11 cellular contexts compared by ENCODE assay signal in the genomic region with DNA sequence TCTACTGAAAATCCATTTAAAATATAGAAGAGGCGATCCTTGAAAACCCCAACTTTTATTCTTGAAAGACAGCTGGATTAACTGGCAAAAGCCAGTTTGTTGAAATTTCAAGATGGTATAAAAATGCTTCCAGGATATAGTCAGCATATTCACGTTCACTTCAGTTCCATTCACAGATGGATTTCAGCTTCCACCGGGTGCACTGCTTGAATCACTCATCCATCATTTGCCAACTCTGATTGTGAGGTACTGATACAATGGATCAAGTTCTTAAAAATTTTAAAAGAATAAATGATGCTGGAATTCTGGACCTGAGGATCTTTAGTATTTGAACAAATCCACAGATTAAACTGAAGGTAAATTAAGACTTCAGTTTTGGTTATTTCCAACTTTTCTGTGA. TPM values are rescaled to one million over a fixed set of nuclear protein-coding genes. Genes with fewer than 3 reads are reported as not detected.
DNase-seq lines count a peak whose midpoint lies in the region; ATAC-seq and TF ChIP-seq lines count a peak whose summit lies in the region.
"Had no signal": no experiment of that assay in that cellular context is flagged by ENCODE, and none has a peak within 500 bp of the region (broad histone marks: within the 10 kb centered on the region; RNA-seq: fewer than 3 reads in every experiment).

No MANE protein-coding gene starts in this region.

- TF ChIP-seq POLR2A in heart left ventricle (IDR thresholded peaks at IDR 0.05): no peak

- H3K27ac Mint-ChIP-seq in activated CD4-positive, alpha-beta memory T cell treated with anti-CD3 and anti-CD28 coated beads, Interleukin-2, amount 10 ng/mL, durations not matched to agents 7 days and 5 days: peak overlapping the region; percentile 94

- H3K4me2 ChIP-seq in hepatocyte: peak overlapping the region; percentile 92

- H3K9me2 ChIP-seq in hepatocyte (replicated peaks; ENCODE audit: insufficient read depth): no peaks in the 10 kb centered on the region

- 41 to 48% (median 44%) methylated on average over 3 of the region's 3 CpGs for WGBS in heart left ventricle, 4 donors
- WGBS in hepatocyte (ENCODE audit: low lambda C conversion rate, missing lambda C conversion rate): 74% methylated on average over 3 of the region's 3 CpGs
- 87% methylated on average over 3 of the region's 3 CpGs for WGBS in thymus

- peaks cover 8 to 76% (median 58%) of the 10 kb centered on the region in 12 donors for H3K4me1 ChIP-seq in heart left ventricle
- H3K4me1 ChIP-seq in hepatocyte (ENCODE audit: insufficient read depth): peaks cover 43% of the 10 kb centered on the region
- H3K4me1 ChIP-seq in thymus (ENCODE audit: control insufficient read depth, insufficient read depth, low read length): peaks cover 25% of the 10 kb centered on the region

- peaks cover 65% of the 10 kb centered on the region for H3K79me2 ChIP-seq in hepatocyte

- no peaks in the 10 kb centered on the region for H3K9me3 ChIP-seq in heart left ventricle
- no peaks in the 10 kb centered on the region for H3K9me3 ChIP-seq in hepatocyte (ENCODE audit: low read depth)
- no peaks in the 10 kb centered on the region for H3K9me3 ChIP-seq in thymus (ENCODE audit: control insufficient read depth)

- intact Hi-C loops in heart left ventricle (cut with DNase I) (loop anchor here in 3 of 10 donors (5.0 to 10.0 kb wide), 3 partner anchors 36 to 232 kb away; partner anchors contain the start of genes H2AZ2 (in 1 of the 3) and TBRG4 (in 1 of the 3)), cardiac septum (cut with DNase I) (no loop called here)

- CTCF ChIA-PET in activated CD4-positive, alpha-beta memory T cell treated with anti-CD3 and anti-CD28 coated beads, Interleukin-2, amount 10 ng/mL, durations not matched to agents 7 days and 5 days (lab: Charles Lee): interaction anchor here (2.1 to 3.9 kb wide), 5 partner anchors 26 to 253 kb away, joined by 5 to 56 read pairs (median 12); partner anchors contain the start of gene H2AZ2

- TF ChIP-seq CTCF in heart left ventricle (IDR thresholded peaks at IDR 0.05) (no peak), hepatocyte (IDR thresholded peaks at IDR 0.05; ENCODE audit: poor library complexity) (no peak)

- peak overlapping the region; percentile 95 for H3K4me3 Mint-ChIP-seq in activated CD4-positive, alpha-beta memory T cell treated with anti-CD3 and anti-CD28 coated beads, Interleukin-2, amount 10 ng/mL, durations not matched to agents 7 days and 5 days

- peaks cover 61% of the 10 kb centered on the region for H4K20me1 ChIP-seq in hepatocyte (ENCODE audit: insufficient read depth, poor library complexity, severe bottlenecking)

- H3K4me3 ChIP-seq in heart left ventricle (peak overlapping the region in 10 of 12 donors; percentile 16 to 99 (median 90)), hepatocyte (peak overlapping the region; percentile 17), thymus (ENCODE audit: low read length) (peak overlapping the region; percentile 5)

- H3K4me1 Mint-ChIP-seq in activated CD4-positive, alpha-beta memory T cell treated with anti-CD3 and anti-CD28 coated beads, Interleukin-2, amount 10 ng/mL, durations not matched to agents 7 days and 5 days: peaks cover 70% of the 10 kb centered on the region

- no peaks in the 10 kb centered on the region for H3K27me3 ChIP-seq in heart left ventricle
- H3K27me3 ChIP-seq in hepatocyte: no peaks in the 10 kb centered on the region
- H3K27me3 ChIP-seq in thymus (ENCODE audit: control insufficient read depth, insufficient read depth): no peaks in the 10 kb centered on the region

- no peak for DNase-seq in heart left ventricle
- no peak for DNase-seq in cardiac septum (ENCODE audit: low spot score)
- no peak for DNase-seq in activated CD4-positive, alpha-beta memory T cell treated with anti-CD3 and anti-CD28 coated beads, Interleukin-2, amount 10 ng/mL, durations not matched to agents 7 days and 5 days
- DNase-seq in hepatocyte (ENCODE audit: low spot score): no peak
- DNase-seq: GDM1, left colon, NCI-H510A had no signal

- no peaks in the 10 kb centered on the region for H3K9me3 Mint-ChIP-seq in activated CD4-positive, alpha-beta memory T cell treated with anti-CD3 and anti-CD28 coated beads, Interleukin-2, amount 10 ng/mL, durations not matched to agents 7 days and 5 days

- peak overlapping the region in 1 of 12 donors; percentile 99 for H3K27ac ChIP-seq in heart left ventricle
- H3K27ac ChIP-seq in hepatocyte: no peak overlapping the region
- no peak overlapping the region for H3K27ac ChIP-seq in thymus (ENCODE audit: low read depth)

- H2AFZ ChIP-seq in hepatocyte: no peak overlapping the region

- POLR2A ChIA-PET in activated CD4-positive, alpha-beta memory T cell treated with anti-CD3 and anti-CD28 coated beads, Interleukin-2, amount 10 ng/mL, durations not matched to agents 7 days and 5 days (lab: Charles Lee): interaction anchor here (0.8 to 3.9 kb wide), 10 partner anchors 8 to 300 kb away, joined by 3 to 56 read pairs (median 9); partner anchors contain the start of genes H2AZ2, PPIA and TMED4

- H3K36me3 ChIP-seq in heart left ventricle: peaks cover 0 to 21% (median 8%) of the 10 kb centered on the region in 9 donors
- no peaks in the 10 kb centered on the region for H3K36me3 ChIP-seq in hepatocyte (replicated peaks; ENCODE audit: insufficient read depth, low read depth)
- H3K36me3 ChIP-seq in thymus (ENCODE audit: control insufficient read depth, insufficient read depth): peaks cover 3% of the 10 kb centered on the region

- H3K36me3 Mint-ChIP-seq in activated CD4-positive, alpha-beta memory T cell treated with anti-CD3 and anti-CD28 coated beads, Interleukin-2, amount 10 ng/mL, durations not matched to agents 7 days and 5 days (ENCODE audit: low read depth): peaks cover 54% of the 10 kb centered on the region

- no peaks in the 10 kb centered on the region for H3K27me3 Mint-ChIP-seq in activated CD4-positive, alpha-beta memory T cell treated with anti-CD3 and anti-CD28 coated beads, Interleukin-2, amount 10 ng/mL, durations not matched to agents 7 days and 5 days

- ATAC-seq in heart left ventricle (no peak), GM18517 (IDR thresholded peaks at IDR 0.05; ENCODE audit: unreplicated experiment) (no peak), HG03439 (IDR thresholded peaks at IDR 0.05; ENCODE audit: unreplicated experiment) (no peak), GM21786 (IDR thresholded peaks at IDR 0.05; ENCODE audit: unreplicated experiment) (no peak)
- ATAC-seq: left colon had no signal

RNA-seq across cellular contexts. Expression of gene PURB, which starts 2.4 kb away (rescaled TPM):
- total RNA-seq in heart left ventricle: 10 to 100 TPM in 8 of 9 donors, 1 to 10 TPM in 1; 9.8 to 19.4 (median 15.8) TPM
- polyA plus RNA-seq in heart left ventricle: 10 to 100 TPM in 1 of 2 donors, 1 to 10 TPM in 1; 5.5 to 15.7 TPM
- 19.1 TPM for total RNA-seq in cardiac septum
- 10 to 100 TPM; 27.7 to 29.3 TPM for total RNA-seq in activated CD4-positive, alpha-beta memory T cell treated with anti-CD3 and anti-CD28 coated beads, Interleukin-2, amount 10 ng/mL, durations not matched to agents 7 days and 5 days
- total RNA-seq in hepatocyte: 21.4 and 25.5 TPM in 2 replicates
- 3.2 and 3.5 TPM in 2 replicates for polyA plus RNA-seq in hepatocyte
- 16.5 TPM for polyA plus RNA-seq in thymus

RNA-seq across cellular contexts. Expression of gene H2AZ2, which starts 35.0 kb away (rescaled TPM):
- 100 to 1,000 TPM; 188 to 274 (median 224) TPM for total RNA-seq in heart left ventricle
- 100 to 1,000 TPM; 161 to 179 TPM for polyA plus RNA-seq in heart left ventricle
- 210 TPM for total RNA-seq in cardiac septum
- 100 to 1,000 TPM; 322 to 330 TPM for total RNA-seq in activated CD4-positive, alpha-beta memory T cell treated with anti-CD3 and anti-CD28 coated beads, Interleukin-2, amount 10 ng/mL, durations not matched to agents 7 days and 5 days
- 176 and 178 TPM in 2 replicates for total RNA-seq in hepatocyte
- 132 and 138 TPM in 2 replicates for polyA plus RNA-seq in hepatocyte
- 198 TPM for polyA plus RNA-seq in thymus

Comparison
In these comparisons a context has a peak if more than half of its experiments do, and no peak if none do; other contexts are left out.
1. H3K4me3 ChIP-seq: peak in every context shown above with its lines; median percentile 90 in heart left ventricle; 17 in hepatocyte; 5 in thymus.